ENCODE assay signal across 9 cellular contexts in the genomic region with DNA sequence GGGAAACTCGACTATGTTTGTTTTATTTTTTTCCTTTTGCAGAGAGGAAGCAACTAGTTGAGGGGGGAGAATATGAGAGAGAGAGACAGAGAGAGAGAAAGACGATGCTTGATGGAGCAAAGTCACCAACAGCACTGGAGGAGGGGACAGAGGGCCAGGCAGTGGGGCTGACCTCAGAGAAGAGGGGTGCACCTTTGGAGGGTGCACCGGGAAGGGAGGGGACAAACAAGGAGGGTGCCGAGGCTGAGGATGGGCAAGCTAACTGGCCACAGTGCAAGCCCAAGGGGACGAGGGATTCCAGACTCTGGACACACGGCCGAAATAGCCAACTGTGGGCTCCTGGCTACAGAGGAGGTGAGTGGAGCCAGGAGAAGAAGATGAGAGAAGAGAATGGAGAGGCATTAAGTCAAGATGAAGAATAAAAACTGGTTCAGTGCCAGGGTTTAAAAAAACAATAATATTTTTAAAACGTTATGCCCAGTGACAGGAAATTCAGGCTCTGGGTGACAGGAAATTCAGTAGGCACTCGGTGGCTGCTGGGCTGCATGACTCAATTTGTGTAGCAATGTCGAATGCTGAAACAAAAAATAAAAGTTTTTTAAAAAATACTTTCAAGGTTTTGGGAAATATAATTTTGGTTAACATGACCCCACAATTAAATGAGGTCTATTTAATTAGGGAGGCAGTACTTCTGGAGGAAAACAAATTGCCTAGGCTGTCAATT. TPM values are rescaled to one million over a fixed set of nuclear protein-coding genes. Genes with fewer than 3 reads are reported as not detected.
DNase-seq lines count a peak whose midpoint lies in the region; ATAC-seq and TF ChIP-seq lines count a peak whose summit lies in the region.
"Had no signal": no experiment of that assay in that cellular context is flagged by ENCODE, and none has a peak within 500 bp of the region (broad histone marks: within the 10 kb centered on the region; RNA-seq: fewer than 3 reads in every experiment).

No MANE protein-coding gene starts in this region.

- H3K9ac ChIP-seq in DND-41 (ENCODE audit: low read depth, low read length), result peak overlapping the region; percentile 79
- H3K9ac ChIP-seq in PC-3 (ENCODE audit: low read length), result 0 out of 2 replicates have a peak overlapping the region, but pooled peaks have one; percentile 60

- no peaks in the 10 kb centered on the region for H3K9me3 Mint-ChIP-seq in effector memory CD8-positive, alpha-beta T cell

- H3K4me2 ChIP-seq in DND-41 (ENCODE audit: insufficient read depth, low read length), result peak overlapping the region; percentile 94
- H3K4me2 ChIP-seq in PC-3 (ENCODE audit: low read length), result peak overlapping the region; percentile 84

- ATAC-seq in DND-41 (ENCODE audit: insufficient read depth, low read depth) (no peak; the same call in 2 of the 3 replicates), PC-3 (no peak)
- peak; percentile 20 for ATAC-seq in effector memory CD8-positive, alpha-beta T cell (replicated peaks)

- POLR2A ChIA-PET in PC-3 (lab: Charles Lee; ENCODE audit: unreplicated experiment), result interaction anchor here (1.0 kb wide), 1 partner anchor 13 kb away, joined by 4 read pairs; no protein-coding TSS in a partner anchor
- POLR2A ChIA-PET in RWPE1 (lab: Yijun Ruan, JAX; ENCODE audit: low non-redundant PET), result no interaction called here

- peak overlapping the region; percentile 80 to 85 for H3K4me3 Mint-ChIP-seq in effector memory CD8-positive, alpha-beta T cell

- H3K27ac Mint-ChIP-seq in effector memory CD8-positive, alpha-beta T cell, result peak overlapping the region; percentile 96

- intact Hi-C loops in PC-3 (cut with micrococcal nuclease), result loop anchor here (1.0 kb wide), 1 partner anchor 14 kb away; a partner anchor contains a TSS
- intact Hi-C loops in posterior vena cava (cut with DNase I), result no loop called here

- no TSS peak for BruUV-seq in PC-3 (replicated peaks; lab: Mats Ljungman, UMichigan)

- H3F3A ChIP-seq in PC-3 (ENCODE audit: low read length, unreplicated experiment), result no peaks in the 10 kb centered on the region

- H3K27me3 Mint-ChIP-seq in effector memory CD8-positive, alpha-beta T cell, result no peaks in the 10 kb centered on the region

- no peaks in the 10 kb centered on the region for H3K9me3 ChIP-seq in DND-41 (ENCODE audit: insufficient read depth, low read length, severe bottlenecking)
- H3K9me3 ChIP-seq in PC-3 (ENCODE audit: low read length), result no peaks in the 10 kb centered on the region
- H3K9me3 ChIP-seq: testis had no signal

- H3K27ac ChIP-seq in DND-41 (ENCODE audit: low read length), result peak overlapping the region; percentile 96
- no peak overlapping the region for H3K27ac ChIP-seq in PC-3 (ENCODE audit: low read length)
- no peak overlapping the region for H3K27ac ChIP-seq in RWPE1

- H3K4me1 ChIP-seq in DND-41 (ENCODE audit: insufficient read depth, low read length), result peaks cover 46% of the 10 kb centered on the region
- H3K4me1 ChIP-seq in PC-3 (ENCODE audit: insufficient read depth, low read length), result peaks cover 14% of the 10 kb centered on the region
- H3K4me1 ChIP-seq: testis had no signal

- H3K27me3 ChIP-seq in DND-41 (ENCODE audit: insufficient read depth, low read length, poor library complexity) (no peaks in the 10 kb centered on the region), PC-3 (ENCODE audit: low read length) (no peaks in the 10 kb centered on the region)
- H3K27me3 ChIP-seq: testis had no signal

- H3K79me2 ChIP-seq in DND-41 (ENCODE audit: insufficient read depth, low read length) (peaks cover 5% of the 10 kb centered on the region), PC-3 (ENCODE audit: low read length) (no peaks in the 10 kb centered on the region)

- H4K20me1 ChIP-seq in DND-41 (ENCODE audit: insufficient read depth, low read length), result no peaks in the 10 kb centered on the region
- H4K20me1 ChIP-seq in PC-3 (ENCODE audit: low read length), result no peaks in the 10 kb centered on the region

- CTCF ChIA-PET in PC-3 (lab: Charles Lee) (no interaction called here), RWPE1 (lab: Yijun Ruan, JAX) (interaction anchor here (1.8 kb wide), 1 partner anchor 55 kb away, joined by 6 read pairs; no protein-coding TSS in a partner anchor)

- no peaks in the 10 kb centered on the region for H3K9me2 ChIP-seq in PC-3 (replicated peaks; ENCODE audit: low read length)

- peak overlapping the region; percentile 43 to 70; a peak in 3 of 4 replicates for H3K4me3 ChIP-seq in DND-41 (ENCODE audit: low read depth in 1 of 2, low read length in 2 of 2)
- H3K4me3 ChIP-seq in PC-3 (ENCODE audit: low read length), result peak overlapping the region; percentile 71

- H2AFZ ChIP-seq in DND-41 (ENCODE audit: low read depth, low read length), result peak overlapping the region; percentile 78
- peak overlapping the region; percentile 35; the same call in 1 of the 2 replicates for H2AFZ ChIP-seq in PC-3 (ENCODE audit: low read length)

- peaks cover 33 to 38% of the 10 kb centered on the region in 2 donors for H3K4me1 Mint-ChIP-seq in effector memory CD8-positive, alpha-beta T cell (ENCODE audit: low read depth in 2 of 2)

- H3K36me3 Mint-ChIP-seq in effector memory CD8-positive, alpha-beta T cell (ENCODE audit: insufficient read depth), result peaks cover 8% of the 10 kb centered on the region

- peak; percentile 44 for DNase-seq in DND-41
- no peak for DNase-seq in PC-3
- no peak for DNase-seq in effector memory CD8-positive, alpha-beta T cell
- DNase-seq in posterior vena cava (ENCODE audit: low spot score), result peak; percentile 55
- DNase-seq in kidney glomerular epithelial cell (lab: John Stamatoyannopoulos, UW), result no peak
- DNase-seq in KBM-7, result no peak
- no peak for DNase-seq in RWPE1 (ENCODE audit: low spot score)
- no peak for DNase-seq in DMS114 treated with DMSO at 0.1 percent for 48 hours (lab: John Stamatoyannopoulos, UW; ENCODE audit: unreplicated experiment)
- DNase-seq: testis had no signal

- TF ChIP-seq CTCF in DND-41 (IDR thresholded peaks at IDR 0.05; ENCODE audit: borderline replicate concordance, extremely low read depth, low read length, poor library complexity, severe bottlenecking) (no peak), PC-3 (conservative IDR thresholded peaks at IDR 0.05; ENCODE audit: low read depth, low read length) (no peak), RWPE1 (conservative IDR thresholded peaks at IDR 0.05; ENCODE audit: low read depth) (no peak)

- no peaks in the 10 kb centered on the region for H3K36me3 ChIP-seq in DND-41 (ENCODE audit: insufficient read depth, low read length)
- H3K36me3 ChIP-seq in PC-3 (ENCODE audit: low read depth, low read length), result no peaks in the 10 kb centered on the region

- in situ Hi-C loops in KBM-7 (cut with MboI; ENCODE audit: low pct_unique_long_range_greater_than_20kb, low sequenced_read_pairs), result loop anchor here (25.0 kb wide), 1 partner anchor 174 kb away; no protein-coding TSS in a partner anchor

RNA-seq across cellular contexts. Expression of a gene that starts 13.3 kb away (rescaled TPM):
- total RNA-seq in PC-3 (2014; rRNA removed), result 24.6 and 27.4 TPM in 2 replicates
- 10 to 100 TPM; 31.0 to 52.5 TPM for total RNA-seq in posterior vena cava

Comparison
In these comparisons a context has a peak if more than half of its experiments do, and no peak if none do; other contexts are left out.
1. DNase-seq: peak in DND-41 (single experiment) and posterior vena cava (single experiment); none in PC-3 (single experiment), effector memory CD8-positive, alpha-beta T cell (0 of 3), kidney glomerular epithelial cell (single experiment), KBM-7 (single experiment), RWPE1 (single experiment) and DMS114 treated with DMSO at 0.1 percent for 48 hours (single experiment).